In the genomic region with DNA sequence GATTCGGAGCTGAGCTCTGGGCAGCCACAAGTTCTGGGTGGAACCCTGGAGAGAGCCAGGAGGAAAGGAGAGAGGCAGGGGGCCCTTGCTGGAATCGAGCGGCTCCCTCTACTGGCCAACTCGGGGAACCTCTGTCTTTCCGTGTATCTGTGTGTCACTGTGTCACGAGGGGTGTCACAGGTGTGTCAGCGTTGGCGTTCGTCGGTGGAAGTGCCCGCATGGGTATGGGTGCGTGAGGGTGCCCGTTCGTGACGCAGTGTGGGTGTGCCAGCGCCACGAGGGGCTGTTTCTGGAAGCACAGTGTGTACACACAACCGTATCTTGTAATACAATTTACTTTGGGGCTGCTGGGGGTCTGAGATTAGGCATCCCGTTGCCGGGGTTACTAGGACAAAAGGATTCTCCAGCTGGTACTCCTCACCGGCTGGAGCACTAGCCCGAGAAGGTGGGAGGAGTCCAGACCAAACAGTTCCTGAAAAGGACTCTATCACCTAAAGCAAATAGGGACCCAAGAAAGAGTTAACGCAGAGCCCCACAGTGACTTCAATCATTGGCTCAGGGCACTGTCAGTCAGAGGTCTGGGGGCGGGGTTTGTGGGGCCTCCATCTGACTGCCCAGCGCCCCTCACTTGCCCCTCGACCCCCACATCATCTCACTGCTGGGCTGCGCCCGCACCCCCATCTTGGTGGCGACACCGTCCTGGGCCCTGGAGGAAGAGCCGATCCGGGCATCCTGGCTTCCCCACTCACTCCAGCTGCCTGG, we compare ENCODE assay signal across 8 cellular contexts. TPM values are rescaled to one million over a fixed set of nuclear protein-coding genes. Genes with fewer than 3 reads are reported as not detected.
DNase-seq lines count a peak whose midpoint lies in the region; ATAC-seq and TF ChIP-seq lines count a peak whose summit lies in the region.

No MANE protein-coding gene starts in this region.

- no peaks in the 10 kb centered on the region for H3K9me3 Mint-ChIP-seq in activated CD4-positive, alpha-beta T cell treated with anti-CD3 and anti-CD28 coated beads for 36 hours (ENCODE audit: low read depth)

- no peaks in the 10 kb centered on the region for H3K27me3 Mint-ChIP-seq in activated CD4-positive, alpha-beta T cell treated with anti-CD3 and anti-CD28 coated beads for 36 hours

- peaks cover 42% of the 10 kb centered on the region for H3K4me1 Mint-ChIP-seq in activated CD4-positive, alpha-beta T cell treated with anti-CD3 and anti-CD28 coated beads for 36 hours

- H3K27ac Mint-ChIP-seq in activated CD4-positive, alpha-beta T cell treated with anti-CD3 and anti-CD28 coated beads for 36 hours: peak overlapping the region; percentile 97

- no peaks in the 10 kb centered on the region for H3K27me3 ChIP-seq in layer of hippocampus (ENCODE audit: control insufficient read depth, insufficient read depth, low read length)

- no peaks in the 10 kb centered on the region for H3K36me3 Mint-ChIP-seq in activated CD4-positive, alpha-beta T cell treated with anti-CD3 and anti-CD28 coated beads for 36 hours (ENCODE audit: low read depth)

- peak overlapping the region; percentile 99 for H3K27ac ChIP-seq in layer of hippocampus (ENCODE audit: low read depth, low read length)

- H3K4me3 ChIP-seq in choroid plexus epithelial cell (ENCODE audit: low read depth, low read length): peak overlapping the region; percentile 78

- H3K4me3 Mint-ChIP-seq in activated CD4-positive, alpha-beta T cell treated with anti-CD3 and anti-CD28 coated beads for 36 hours: peak overlapping the region; percentile 86

- DNase-seq in AG20443 (ENCODE audit: low spot score) (peak; percentile 93), GM19240 (ENCODE audit: insufficient read length, low spot score) (peak; percentile 80), NCI-H524 (lab: John Stamatoyannopoulos, UW) (peak; percentile 83 to 87), choroid plexus epithelial cell (ENCODE audit: low read depth) (peak; percentile 94)
- peak; percentile 95 for DNase-seq in activated CD4-positive, alpha-beta T cell treated with anti-CD3 and anti-CD28 coated beads for 36 hours
- DNase-seq in stimulated activated CD4-positive, alpha-beta T cell treated with anti-CD3 and anti-CD28 coated beads, Interleukin-1b, Interleukin-23, amount 100 ng/mL, for 48 hours: peak; percentile 90

- CTCF ChIA-PET in activated CD4-positive, alpha-beta T cell treated with anti-CD3 and anti-CD28 coated beads for 36 hours (lab: Charles Lee): interaction anchor here (0.5 to 1.7 kb wide), 7 partner anchors 22 to 247 kb away, joined by 3 to 9 read pairs (median 3); partner anchors contain the start of gene CXCR5

- POLR2A ChIA-PET in activated CD4-positive, alpha-beta T cell treated with anti-CD3 and anti-CD28 coated beads for 36 hours (lab: Charles Lee): interaction anchor here (0.6 to 2.6 kb wide), 3 partner anchors 18 to 163 kb away, joined by 3 to 10 read pairs (median 4); no protein-coding TSS in a partner anchor

- intact Hi-C loops in activated CD4-positive, alpha-beta T cell treated with anti-CD3 and anti-CD28 coated beads for 36 hours (cut with DNase I, micrococcal nuclease): loop anchor here (1.0 to 5.0 kb wide), 11 partner anchors 16 to 706 kb away; partner anchors contain the start of genes CXCR5 (in 2 of the 2), KMT2A (in 2 of the 2), RPS25 (in 2 of the 2) and TRAPPC4 (in 2 of the 2)

- ATAC-seq in HG03460 (IDR thresholded peaks at IDR 0.05; ENCODE audit: unreplicated experiment): peak; percentile 38
- peak; percentile 51 for ATAC-seq in activated CD4-positive, alpha-beta T cell treated with anti-CD3 and anti-CD28 coated beads for 36 hours

- TF ChIP-seq CTCF in choroid plexus epithelial cell (conservative IDR thresholded peaks at IDR 0.05; ENCODE audit: low read depth, low read length): peak; percentile 94

RNA-seq across cellular contexts. Expression of gene BCL9L, which starts 2.6 kb away (rescaled TPM):
- 10 to 100 TPM; 34.5 to 58.5 TPM for total RNA-seq in activated CD4-positive, alpha-beta T cell treated with anti-CD3 and anti-CD28 coated beads for 36 hours

RNA-seq across cellular contexts. Expression of gene UPK2, which starts 27.8 kb away (rescaled TPM):
- total RNA-seq in activated CD4-positive, alpha-beta T cell treated with anti-CD3 and anti-CD28 coated beads for 36 hours: under 1 TPM; 0.19 to 0.32 TPM

RNA-seq across cellular contexts. Expression of gene FOXR1, which starts 43.3 kb away (rescaled TPM):
- total RNA-seq in activated CD4-positive, alpha-beta T cell treated with anti-CD3 and anti-CD28 coated beads for 36 hours: not detected

RNA-seq across cellular contexts. Expression of gene CXCR5, which starts 44.6 kb away (rescaled TPM):
- total RNA-seq in activated CD4-positive, alpha-beta T cell treated with anti-CD3 and anti-CD28 coated beads for 36 hours: 10 to 100 TPM; 18.9 to 21.3 TPM

Comparison
In these comparisons a context has a peak if more than half of its experiments do, and no peak if none do; other contexts are left out.
1. Peak in every context shown above with its lines: DNase-seq, ATAC-seq, H3K4me3 ChIP-seq and H3K27ac ChIP-seq.